Comparison of ENCODE assay signal across 8 cellular contexts in genomic region chr19:43651758-43652545, GRCh38. TPM values are rescaled to one million over a fixed set of nuclear protein-coding genes. Genes with fewer than 3 reads are reported as not detected.
DNase-seq lines count a peak whose midpoint lies in the region; ATAC-seq and TF ChIP-seq lines count a peak whose summit lies in the region.

No MANE protein-coding gene starts in this region.

- H2BK120ac ChIP-seq in H9 (ENCODE audit: low read depth, low read length, poor library complexity, severe bottlenecking) (no peak overlapping the region), trophoblast cell (ENCODE audit: insufficient read depth, low read length, poor library complexity) (no peak overlapping the region)

- peaks cover 21% of the 10 kb centered on the region for H3K36me3 Mint-ChIP-seq in CD8-positive, alpha-beta T cell
- peaks cover 52 to 66% (median 63%) of the 10 kb centered on the region in 3 experiments for H3K36me3 Mint-ChIP-seq in H9 (ENCODE audit: insufficient read depth in 1 of 3, low read depth in 3 of 3)
- H3K36me3 Mint-ChIP-seq in activated naive CD4-positive, alpha-beta T cell treated with anti-CD3 and anti-CD28 coated beads, Interleukin-2, amount 50 U/mL, for 72 hours = peaks cover 0 to 8% of the 10 kb centered on the region in 2 donors

- H3T11ph ChIP-seq in H9 (ENCODE audit: low read length) = no peak overlapping the region

- no peaks in the 10 kb centered on the region for H3K4me1 ChIP-seq in CD8-positive, alpha-beta T cell (ENCODE audit: insufficient read depth, low read length)
- no peaks in the 10 kb centered on the region for H3K4me1 ChIP-seq in H9 (ENCODE audit: insufficient read depth, low read length)
- H3K4me1 ChIP-seq in trophoblast cell (ENCODE audit: control insufficient read depth in 1 of 2, insufficient read depth in 2 of 2, low read length in 2 of 2) = no peaks in the 10 kb centered on the region

- peak overlapping the region; percentile 34 for H4K12ac ChIP-seq in trophoblast cell (ENCODE audit: low read depth, low read length)

- H3K79me1 ChIP-seq in H9 (ENCODE audit: insufficient read depth, low read depth, low read length, poor library complexity, severe bottlenecking) (no peaks in the 10 kb centered on the region), trophoblast cell (ENCODE audit: low read length) (no peaks in the 10 kb centered on the region)

- no peaks in the 10 kb centered on the region for H3K4me1 Mint-ChIP-seq in CD8-positive, alpha-beta T cell (ENCODE audit: low read depth)
- peaks cover 2 to 3% of the 10 kb centered on the region in 2 experiments; a peak in 2 of 4 replicates for H3K4me1 Mint-ChIP-seq in H9

- WGBS in H9 (ENCODE audit: extremely low coverage, insufficient read length, low lambda C conversion rate) = no CpG with 5 or more reads among the region's 14 CpGs
- WGBS in trophoblast cell (ENCODE audit: extremely low coverage, insufficient coverage, insufficient read length) = no CpG with 5 or more reads among the region's 14 CpGs

- no peak overlapping the region for H4K8ac ChIP-seq in H9 (replicated peaks; ENCODE audit: insufficient read length, low read depth, low read length)
- H4K8ac ChIP-seq in trophoblast cell (ENCODE audit: low read depth, low read length) = peak overlapping the region; percentile 73

- no peak overlapping the region for H3K56ac ChIP-seq in H9 (ENCODE audit: insufficient read length, low read depth, low read length)

- H3K18ac ChIP-seq in H9 (ENCODE audit: insufficient read length, low read depth, low read length) (no peak overlapping the region), trophoblast cell (ENCODE audit: low read length) (no peak overlapping the region)

- no peaks in the 10 kb centered on the region for H3K27me3 ChIP-seq in CD8-positive, alpha-beta T cell (ENCODE audit: insufficient read depth, low read length)
- H3K27me3 ChIP-seq in H9 (ENCODE audit: insufficient read depth, low read length) = no peaks in the 10 kb centered on the region
- H3K27me3 ChIP-seq in trophoblast cell (ENCODE audit: insufficient read depth, low read length) = no peaks in the 10 kb centered on the region

- no peaks in the 10 kb centered on the region for H3K27me3 Mint-ChIP-seq in CD8-positive, alpha-beta T cell (ENCODE audit: low read depth)
- H3K27me3 Mint-ChIP-seq in H9 (ENCODE audit: low read depth) = peaks cover 3% of the 10 kb centered on the region; the same call in 1 of the 2 replicates

- H3K23me2 ChIP-seq in H9 (ENCODE audit: insufficient read length, low read depth, low read length, poor library complexity, severe bottlenecking) = no peaks in the 10 kb centered on the region

- CTCF ChIA-PET in CD8-positive, alpha-beta T cell (lab: Charles Lee) = interaction anchor here (1.0 to 1.4 kb wide), 4 partner anchors 16 to 96 kb away, joined by 3 to 8 read pairs (median 3); no protein-coding TSS in a partner anchor

- no peaks in the 10 kb centered on the region for H4K20me1 ChIP-seq in H9 (ENCODE audit: control insufficient read depth, insufficient read depth, insufficient read length)

- H3K4ac ChIP-seq in H9 (ENCODE audit: low read depth, low read length) = no peak overlapping the region
- no peak overlapping the region for H3K4ac ChIP-seq in trophoblast cell (ENCODE audit: low read depth, low read length)

- no peak overlapping the region for H2BK12ac ChIP-seq in H9 (ENCODE audit: insufficient read length, low read depth, low read length)
- no peak overlapping the region for H2BK12ac ChIP-seq in trophoblast cell (ENCODE audit: low read length)

- no peak overlapping the region for H3K4me3 Mint-ChIP-seq in CD8-positive, alpha-beta T cell
- H3K4me3 Mint-ChIP-seq in H9 = peak overlapping the region in 1 of 2 experiments; percentile 32; a peak in 1 of 5 replicates

- no peak overlapping the region for H2AK5ac ChIP-seq in H9 (ENCODE audit: insufficient read length, low read length)
- no peak overlapping the region for H2AK5ac ChIP-seq in trophoblast cell (ENCODE audit: low read length)

- H3K14ac ChIP-seq in H9 (ENCODE audit: insufficient read depth, low read length) = no peak overlapping the region
- no peak overlapping the region for H3K14ac ChIP-seq in trophoblast cell (ENCODE audit: low read length)

- no peak for ATAC-seq in CD8-positive, alpha-beta T cell
- ATAC-seq in activated naive CD4-positive, alpha-beta T cell treated with anti-CD3 and anti-CD28 coated beads, Interleukin-2, amount 50 U/mL, for 72 hours = peak; percentile 37 to 48
- peak; percentile 80 for ATAC-seq in Right ventricle myocardium superior (ENCODE audit: poor library complexity)
- ATAC-seq in GM21381 (IDR thresholded peaks at IDR 0.05; ENCODE audit: unreplicated experiment) = no peak
- no peak for ATAC-seq in HG03280 (IDR thresholded peaks at IDR 0.05; ENCODE audit: unreplicated experiment)

- no peak overlapping the region for H2BK5ac ChIP-seq in H9 (ENCODE audit: insufficient read length, low read length)
- H2BK5ac ChIP-seq in trophoblast cell (ENCODE audit: low read depth, low read length, poor library complexity) = no peak overlapping the region

- no peak overlapping the region for H2BK20ac ChIP-seq in H9 (ENCODE audit: low read depth, low read length, poor library complexity, severe bottlenecking)

- no peaks in the 10 kb centered on the region for H3K79me2 ChIP-seq in H9 (ENCODE audit: insufficient read depth, low read length)
- H3K79me2 ChIP-seq in trophoblast cell (ENCODE audit: control insufficient read depth, insufficient read depth, low read length, poor library complexity) = no peaks in the 10 kb centered on the region

- H3K4me2 ChIP-seq in H9 (ENCODE audit: insufficient read depth, insufficient read length, low read length) = no peak overlapping the region
- no peak overlapping the region for H3K4me2 ChIP-seq in trophoblast cell (ENCODE audit: low read length)

- no peak overlapping the region for H2BK15ac ChIP-seq in H9 (ENCODE audit: low read depth, low read length)

- peak; percentile 39 for TF ChIP-seq CTCF in CD8-positive, alpha-beta T cell (IDR thresholded peaks at IDR 0.05)
- peak; percentile 82 for TF ChIP-seq CTCF in H9 (conservative IDR thresholded peaks at IDR 0.05)

- H2AFZ ChIP-seq in H9 (ENCODE audit: low read length) (no peak overlapping the region), trophoblast cell (ENCODE audit: insufficient read depth, low read length, poor library complexity) (peak overlapping the region; percentile 43)

- H4K91ac ChIP-seq in H9 (ENCODE audit: insufficient read length, low read depth, low read length) (no peak overlapping the region), trophoblast cell (ENCODE audit: low read depth, low read length) (no peak overlapping the region)

- H3K23ac ChIP-seq in H9 (ENCODE audit: insufficient read length, low read depth, low read length) (no peak overlapping the region), trophoblast cell (ENCODE audit: low read length) (no peak overlapping the region)

- H4K5ac ChIP-seq in H9 (ENCODE audit: insufficient read length, low read depth, low read length) = no peak overlapping the region

- H3K9me3 Mint-ChIP-seq in CD8-positive, alpha-beta T cell = no peaks in the 10 kb centered on the region
- peaks cover 8 to 12% of the 10 kb centered on the region in 2 experiments; a peak in 4 of 5 replicates for H3K9me3 Mint-ChIP-seq in H9
- H3K9me3 Mint-ChIP-seq in activated naive CD4-positive, alpha-beta T cell treated with anti-CD3 and anti-CD28 coated beads, Interleukin-2, amount 50 U/mL, for 72 hours = no peaks in the 10 kb centered on the region

- no peak overlapping the region for H3K27ac Mint-ChIP-seq in CD8-positive, alpha-beta T cell
- peak overlapping the region in 1 of 3 experiments; percentile 75; a peak in 1 of 7 replicates for H3K27ac Mint-ChIP-seq in H9
- H3K27ac Mint-ChIP-seq in activated naive CD4-positive, alpha-beta T cell treated with anti-CD3 and anti-CD28 coated beads, Interleukin-2, amount 50 U/mL, for 72 hours = no peak overlapping the region

- no peaks in the 10 kb centered on the region for H3K36me3 ChIP-seq in CD8-positive, alpha-beta T cell (ENCODE audit: insufficient read depth, low read length)
- H3K36me3 ChIP-seq in trophoblast cell (ENCODE audit: control insufficient read depth in 1 of 2, insufficient read depth in 2 of 2, low read length in 2 of 2) = peaks cover 9 to 14% of the 10 kb centered on the region in 2 experiments

- H3K9me3 ChIP-seq in CD8-positive, alpha-beta T cell (ENCODE audit: low read length) = no peaks in the 10 kb centered on the region
- H3K9me3 ChIP-seq in H9 (ENCODE audit: control insufficient read depth, low read depth, low read length) (no peaks in the 10 kb centered on the region), trophoblast cell (ENCODE audit: insufficient read depth, low read depth, low read length) (peaks cover 4% of the 10 kb centered on the region)

- intact Hi-C loops in CD8-positive, alpha-beta T cell (cut with DNase I, micrococcal nuclease) = no loop called here
- intact Hi-C loops in Right ventricle myocardium superior (cut with DNase I) = loop anchor here (5.0 to 10.0 kb wide), 2 partner anchors 115 to 207 kb away; no protein-coding TSS in a partner anchor

- peak in 5 of 7 experiments; percentile 9 to 60 (median 27) for DNase-seq in CD8-positive, alpha-beta T cell
- DNase-seq in H9 (peak; percentile 70), NOMO-1 treated with dmso at 0.1 percent for 144 hours (lab: John Stamatoyannopoulos, UW; ENCODE audit: unreplicated experiment) (peak; percentile 8), Right ventricle myocardium superior (peak; percentile 69), trophoblast cell (peak; percentile 24 to 66)
- peak in 1 of 2 donors; percentile 40 for DNase-seq in activated naive CD4-positive, alpha-beta T cell treated with anti-CD3 and anti-CD28 coated beads, Interleukin-2, amount 50 U/mL, for 72 hours (ENCODE audit: low spot score in 2 of 2)

- POLR2A ChIA-PET in CD8-positive, alpha-beta T cell (lab: Charles Lee) = no interaction called here

- no peak overlapping the region for H3K4me3 ChIP-seq in CD8-positive, alpha-beta T cell (ENCODE audit: low read depth, low read length)
- no peak overlapping the region for H3K4me3 ChIP-seq in trophoblast cell (ENCODE audit: low read depth, low read length)

- H3K27ac ChIP-seq in CD8-positive, alpha-beta T cell (ENCODE audit: low read depth, low read length) = no peak overlapping the region
- no peak overlapping the region for H3K27ac ChIP-seq in H9 (ENCODE audit: insufficient read length, low read depth, low read length)
- no peak overlapping the region for H3K27ac ChIP-seq in trophoblast cell (ENCODE audit: low read depth, low read length)

- H3K9ac ChIP-seq in H9 (ENCODE audit: extremely low read depth, insufficient read length, low read length) (no peak overlapping the region), trophoblast cell (ENCODE audit: low read length) (no peak overlapping the region)

RNA-seq across cellular contexts. Expression of gene CADM4, which starts 12.3 kb away (rescaled TPM):
- under 1 TPM in 1 of 2 experiments, not detected in 1; 0.19 TPM for total RNA-seq in CD8-positive, alpha-beta T cell
- total RNA-seq in H9 (2021) (10.2 and 12.5 TPM in 2 replicates), Right ventricle myocardium superior (8.0 TPM)
- total RNA-seq in activated naive CD4-positive, alpha-beta T cell treated with anti-CD3 and anti-CD28 coated beads, Interleukin-2, amount 50 U/mL, for 72 hours = under 1 TPM; 0.58 to 0.66 TPM
- 5.5 and 5.8 TPM in 2 replicates for polyA plus RNA-seq in trophoblast cell (2013)

RNA-seq across cellular contexts. Expression of gene PLAUR, which starts 18.0 kb away (rescaled TPM):
- total RNA-seq in CD8-positive, alpha-beta T cell = 1 to 10 TPM; 6.9 to 7.8 TPM
- total RNA-seq in H9 (2021) = 13.7 and 15.7 TPM in 2 replicates
- 10 to 100 TPM; 13.8 to 20.8 TPM for total RNA-seq in activated naive CD4-positive, alpha-beta T cell treated with anti-CD3 and anti-CD28 coated beads, Interleukin-2, amount 50 U/mL, for 72 hours
- 3.4 TPM for total RNA-seq in Right ventricle myocardium superior
- 15.2 and 15.6 TPM in 2 replicates for polyA plus RNA-seq in trophoblast cell (2013)

RNA-seq across cellular contexts. Expression of gene ZNF428, which starts 32.5 kb away (rescaled TPM):
- 10 to 100 TPM; 31.8 to 33.3 TPM for total RNA-seq in CD8-positive, alpha-beta T cell
- total RNA-seq in H9 (2021) = 30.3 and 31.3 TPM in 2 replicates
- 10 to 100 TPM; 14.2 to 21.1 TPM for total RNA-seq in activated naive CD4-positive, alpha-beta T cell treated with anti-CD3 and anti-CD28 coated beads, Interleukin-2, amount 50 U/mL, for 72 hours
- total RNA-seq in Right ventricle myocardium superior = 32.5 TPM
- polyA plus RNA-seq in trophoblast cell (2013) = 14.9 and 15.3 TPM in 2 replicates

RNA-seq across cellular contexts. Expression of gene SRRM5, which starts 40.1 kb away (rescaled TPM):
- under 1 TPM; 0.16 to 0.31 TPM for total RNA-seq in CD8-positive, alpha-beta T cell
- total RNA-seq in H9 (2021) = 0.44 and 0.70 TPM in 2 replicates
- under 1 TPM; 0.68 to 0.80 TPM for total RNA-seq in activated naive CD4-positive, alpha-beta T cell treated with anti-CD3 and anti-CD28 coated beads, Interleukin-2, amount 50 U/mL, for 72 hours
- total RNA-seq in Right ventricle myocardium superior = 0.13 TPM
- 0.27 and 0.29 TPM in 2 replicates for polyA plus RNA-seq in trophoblast cell (2013)

RNA-seq across cellular contexts. Expression of gene ZNF576, which starts 55.6 kb away (rescaled TPM):
- total RNA-seq in CD8-positive, alpha-beta T cell = 1 to 10 TPM; 4.9 to 5.2 TPM
- 16.3 and 19.7 TPM in 2 replicates for total RNA-seq in H9 (2021)
- total RNA-seq in activated naive CD4-positive, alpha-beta T cell treated with anti-CD3 and anti-CD28 coated beads, Interleukin-2, amount 50 U/mL, for 72 hours = 10 to 100 TPM; 15.9 to 19.6 TPM
- total RNA-seq in Right ventricle myocardium superior = 12.3 TPM
- 11.1 and 12.1 TPM in 2 replicates for polyA plus RNA-seq in trophoblast cell (2013)

Comparison
In these comparisons a context has a peak if more than half of its experiments do, and no peak if none do; other contexts are left out.
1. ATAC-seq: peak in activated naive CD4-positive, alpha-beta T cell treated with anti-CD3 and anti-CD28 coated beads, Interleukin-2, amount 50 U/mL, for 72 hours (2 of 2) and Right ventricle myocardium superior (single experiment); none in CD8-positive, alpha-beta T cell (single experiment), GM21381 (single experiment) and HG03280 (single experiment).